ENCODE assay signal across 9 cellular contexts in the genomic region with DNA sequence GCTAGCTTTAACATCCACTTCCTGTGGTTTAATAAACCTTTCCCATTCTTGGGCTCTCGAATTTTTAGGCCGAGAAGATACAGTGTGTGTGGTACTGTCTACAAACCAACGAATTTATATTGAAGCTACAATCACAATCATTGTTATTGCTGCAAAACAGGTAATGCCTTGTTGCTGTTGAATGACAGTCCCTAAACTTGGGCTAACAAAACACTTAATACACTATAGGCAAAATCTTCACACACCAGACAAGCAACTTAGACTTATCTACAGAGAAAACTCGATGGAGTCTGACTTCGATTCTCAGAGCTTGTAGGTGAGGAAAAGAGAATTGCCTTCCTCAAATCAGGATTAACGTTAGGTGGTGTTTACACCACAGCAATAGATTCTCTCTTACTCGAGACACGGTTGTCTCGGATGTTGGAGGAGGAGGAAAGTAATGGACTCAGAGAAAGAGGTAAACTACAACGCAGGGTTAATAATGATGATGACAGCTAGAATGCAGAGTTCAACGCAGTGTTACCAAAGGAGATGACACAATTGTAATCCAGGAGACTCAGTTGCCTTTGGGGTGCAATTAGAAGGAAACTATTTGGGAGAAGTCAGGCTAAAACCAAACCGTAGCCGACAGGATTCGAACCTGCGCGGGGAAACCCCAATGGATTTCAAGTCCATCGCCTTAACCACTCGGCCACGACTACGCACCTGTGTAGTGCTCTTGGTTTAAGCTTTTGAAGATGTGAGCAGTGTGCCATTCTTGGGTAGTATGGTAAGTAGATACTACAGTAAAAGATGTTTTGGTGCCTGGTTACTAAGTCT. TPM values are rescaled to one million over a fixed set of nuclear protein-coding genes. Genes with fewer than 3 reads are reported as not detected.
DNase-seq lines count a peak whose midpoint lies in the region; ATAC-seq, FAIRE-seq and TF ChIP-seq lines count a peak whose summit lies in the region.
"Had no signal": no experiment of that assay in that cellular context is flagged by ENCODE, and none has a peak within 500 bp of the region (broad histone marks: within the 10 kb centered on the region; RNA-seq: fewer than 3 reads in every experiment).

No MANE protein-coding gene starts in this region.

- no peaks in the 10 kb centered on the region for H3K79me2 ChIP-seq in fibroblast of lung (ENCODE audit: control insufficient read depth, insufficient read depth, low read length)

- H3K9me3 ChIP-seq in fibroblast of lung (ENCODE audit: control insufficient read depth, insufficient read depth, low read depth, low read length) (no peaks in the 10 kb centered on the region), right atrium auricular region (no peaks in the 10 kb centered on the region)

- H3K27ac ChIP-seq in fibroblast of lung (ENCODE audit: insufficient read depth, low read length) (no peak overlapping the region), right atrium auricular region (no peak overlapping the region)

- H2AFZ ChIP-seq in fibroblast of lung (ENCODE audit: low read length): no peak overlapping the region

- H3K9ac ChIP-seq in fibroblast of lung (ENCODE audit: insufficient read depth, low read length): no peak overlapping the region

- ATAC-seq in HG03159 (IDR thresholded peaks at IDR 0.05; ENCODE audit: unreplicated experiment) (no peak), GM18907 (IDR thresholded peaks at IDR 0.05; ENCODE audit: unreplicated experiment) (no peak)

- peaks cover 40% of the 10 kb centered on the region for H3K27me3 Mint-ChIP-seq in activated CD4-positive, alpha-beta memory T cell treated with anti-CD3 and anti-CD28 coated beads, Interleukin-2, amount 10 ng/mL, durations not matched to agents 7 days and 5 days

- POLR2A ChIA-PET in activated CD4-positive, alpha-beta memory T cell treated with anti-CD3 and anti-CD28 coated beads, Interleukin-2, amount 10 ng/mL, durations not matched to agents 7 days and 5 days (lab: Charles Lee): interaction anchor here (0.9 to 1.7 kb wide), 2 partner anchors 14 to 248 kb away, joined by 3 to 5 read pairs; no protein-coding TSS in a partner anchor

- H3K27me3 ChIP-seq in fibroblast of lung (ENCODE audit: control insufficient read depth, insufficient read depth, low read length) (no peaks in the 10 kb centered on the region), right atrium auricular region (no peaks in the 10 kb centered on the region)

- peak; percentile 44 for FAIRE-seq in GM19239 (lab: Jason Lieb, UNC)

- H3K4me1 ChIP-seq in fibroblast of lung (ENCODE audit: control insufficient read depth, extremely low read depth, insufficient read depth, low read length): no peaks in the 10 kb centered on the region
- H3K4me1 ChIP-seq in right atrium auricular region: peaks cover 0 to 10% of the 10 kb centered on the region in 2 donors

- CTCF ChIA-PET in activated CD4-positive, alpha-beta memory T cell treated with anti-CD3 and anti-CD28 coated beads, Interleukin-2, amount 10 ng/mL, durations not matched to agents 7 days and 5 days (lab: Charles Lee): interaction anchor here (0.9 to 4.1 kb wide), 4 partner anchors 13 to 267 kb away, joined by 3 to 22 read pairs (median 4); no protein-coding TSS in a partner anchor

- no peaks in the 10 kb centered on the region for H3K36me3 Mint-ChIP-seq in activated CD4-positive, alpha-beta memory T cell treated with anti-CD3 and anti-CD28 coated beads, Interleukin-2, amount 10 ng/mL, durations not matched to agents 7 days and 5 days (ENCODE audit: low read depth)

- H3K4me2 ChIP-seq in fibroblast of lung (ENCODE audit: extremely low read depth, insufficient read depth, low read length): no peak overlapping the region

- no peak overlapping the region for H3K4me3 ChIP-seq in fibroblast of lung (replicated peaks in 1 of 4; ENCODE audit: control extremely low read depth in 1 of 4, insufficient read depth in 1 of 4, low read depth in 3 of 4, low read length in 4 of 4)
- H3K4me3 ChIP-seq in right atrium auricular region: no peak overlapping the region

- no peaks in the 10 kb centered on the region for H3K9me3 Mint-ChIP-seq in activated CD4-positive, alpha-beta memory T cell treated with anti-CD3 and anti-CD28 coated beads, Interleukin-2, amount 10 ng/mL, durations not matched to agents 7 days and 5 days
- H3K9me3 Mint-ChIP-seq: T-helper 1 cell treated with Interleukin-12 subunit alpha and Interleukin-12 subunit beta and Interleukin-4 antibody, amounts not matched to agents 30 μg/mL and 1 μg/mL, for 36 hours had no signal

- H3K36me3 ChIP-seq in fibroblast of lung (ENCODE audit: control insufficient read depth, insufficient read depth, low read length): no peaks in the 10 kb centered on the region
- no peaks in the 10 kb centered on the region for H3K36me3 ChIP-seq in right atrium auricular region

- H3K4me1 Mint-ChIP-seq in activated CD4-positive, alpha-beta memory T cell treated with anti-CD3 and anti-CD28 coated beads, Interleukin-2, amount 10 ng/mL, durations not matched to agents 7 days and 5 days: peaks cover 31% of the 10 kb centered on the region

- no peak overlapping the region for H3K4me3 Mint-ChIP-seq in activated CD4-positive, alpha-beta memory T cell treated with anti-CD3 and anti-CD28 coated beads, Interleukin-2, amount 10 ng/mL, durations not matched to agents 7 days and 5 days
- H3K4me3 Mint-ChIP-seq: T-helper 1 cell treated with Interleukin-12 subunit alpha and Interleukin-12 subunit beta and Interleukin-4 antibody, amounts not matched to agents 30 μg/mL and 1 μg/mL, for 36 hours had no signal

- DNase-seq in GM19239 (ENCODE audit: insufficient read length, low spot score): no peak
- DNase-seq in NCI-H226: peak; percentile 84
- DNase-seq in activated CD4-positive, alpha-beta memory T cell treated with anti-CD3 and anti-CD28 coated beads, Interleukin-2, amount 10 ng/mL, durations not matched to agents 7 days and 5 days: peak; percentile 37
- DNase-seq in fibroblast of lung (ENCODE audit: low read depth in 2 of 2): peak; percentile 32 to 75
- peak; percentile 18 for DNase-seq in stimulated activated CD4-positive, alpha-beta T cell treated with anti-CD3 and anti-CD28 coated beads, Interleukin-2, amount 100 ng/mL, for 4 hours (ENCODE audit: low read depth)
- DNase-seq in right atrium auricular region (ENCODE audit: low spot score): no peak

- no peak overlapping the region for H3K27ac Mint-ChIP-seq in activated CD4-positive, alpha-beta memory T cell treated with anti-CD3 and anti-CD28 coated beads, Interleukin-2, amount 10 ng/mL, durations not matched to agents 7 days and 5 days
- H3K27ac Mint-ChIP-seq: T-helper 1 cell treated with Interleukin-12 subunit alpha and Interleukin-12 subunit beta and Interleukin-4 antibody, amounts not matched to agents 30 μg/mL and 1 μg/mL, for 36 hours had no signal

- no peak for TF ChIP-seq CTCF in fibroblast of lung (conservative IDR thresholded peaks at IDR 0.05 in 1 of 2, IDR thresholded peaks at IDR 0.05 in 1 of 2; ENCODE audit: low read depth in 1 of 2, low read length in 2 of 2)
- TF ChIP-seq CTCF in right atrium auricular region (IDR thresholded peaks at IDR 0.05): no peak

- H4K20me1 ChIP-seq in fibroblast of lung (ENCODE audit: control insufficient read depth, extremely low read depth, insufficient read depth, low read length): no peaks in the 10 kb centered on the region

RNA-seq across cellular contexts. Expression of a gene that starts 32.5 kb away (rescaled TPM):
- 10 to 100 TPM; 16.2 to 16.3 TPM for total RNA-seq in activated CD4-positive, alpha-beta memory T cell treated with anti-CD3 and anti-CD28 coated beads, Interleukin-2, amount 10 ng/mL, durations not matched to agents 7 days and 5 days
- total RNA-seq in fibroblast of lung (9.0 and 9.4 TPM in 2 replicates), right atrium auricular region (1 to 10 TPM; 3.3 to 3.9 TPM)
- polyA plus RNA-seq in fibroblast of lung: 4.3 and 5.2 TPM in 2 replicates
- polyA plus RNA-seq in fibroblast of lung (2012): 3.2 and 3.3 TPM in 2 replicates
- 0.74 and 0.75 TPM in 2 replicates for polyA minus RNA-seq in fibroblast of lung (ENCODE audit: low replicate concordance)

Comparison
In these comparisons a context has a peak if more than half of its experiments do, and no peak if none do; other contexts are left out.
1. DNase-seq: peak in NCI-H226 (single experiment), activated CD4-positive, alpha-beta memory T cell treated with anti-CD3 and anti-CD28 coated beads, Interleukin-2, amount 10 ng/mL, durations not matched to agents 7 days and 5 days (single experiment), fibroblast of lung (2 of 2) and stimulated activated CD4-positive, alpha-beta T cell treated with anti-CD3 and anti-CD28 coated beads, Interleukin-2, amount 100 ng/mL, for 4 hours (single experiment); none in GM19239 (single experiment) and right atrium auricular region (single experiment).